In the genomic region with DNA sequence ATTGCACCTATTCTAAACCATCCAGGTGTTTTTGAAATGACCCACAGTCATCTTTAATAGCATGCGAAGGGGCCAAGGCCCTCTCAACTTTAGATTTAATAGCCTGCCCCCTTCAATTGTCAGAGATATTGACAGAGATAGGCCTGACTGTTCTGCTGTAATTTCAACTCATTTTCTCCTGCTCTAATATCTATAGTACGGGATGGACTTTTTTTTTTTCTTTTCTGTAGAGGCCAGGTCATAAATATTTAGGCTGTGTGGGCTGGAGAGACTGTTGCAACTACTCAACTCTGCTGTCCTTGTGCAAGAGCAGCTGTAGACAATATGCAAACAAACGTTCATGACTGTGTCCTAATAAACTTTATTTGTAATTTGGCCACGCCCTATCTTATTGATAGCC, we compare ENCODE assay signal across 12 cellular contexts. TPM values are rescaled to one million over a fixed set of nuclear protein-coding genes. Genes with fewer than 3 reads are reported as not detected.
A peak's percentile ranks its signal among the peaks of the same experiment; 100 is the strongest.
DNase-seq lines count a peak whose midpoint lies in the region; ATAC-seq, FAIRE-seq and TF ChIP-seq lines count a peak whose summit lies in the region.
"Had no signal": no experiment of that assay in that cellular context is flagged by ENCODE, and none has a peak within 500 bp of the region (broad histone marks: within the 10 kb centered on the region; RNA-seq: fewer than 3 reads in every experiment).

No MANE protein-coding gene starts in this region.

- peak overlapping the region; percentile 77 to 92 for H4K8ac ChIP-seq in IMR-90 (ENCODE audit: low read depth in 2 of 2, low read length in 2 of 2)

- H4K20me1 ChIP-seq in IMR-90 (ENCODE audit: insufficient read depth, low read length) (no peaks in the 10 kb centered on the region), HepG2 (ENCODE audit: insufficient read depth, low read length) (no peaks in the 10 kb centered on the region)
- H4K20me1 ChIP-seq: BLaER1 had no signal

- peak overlapping the region; percentile 79 for H3K56ac ChIP-seq in IMR-90 (ENCODE audit: extremely low read depth, insufficient read depth, low read length)

- dilution Hi-C loops in IMR-90 (cut with HindIII; ENCODE audit: low sequenced_read_pairs, unreplicated experiment): no loop called here

- H3K36me3 ChIP-seq in A673 (ENCODE audit: insufficient read depth, low read length, poor library complexity, severe bottlenecking): no peaks in the 10 kb centered on the region
- H3K36me3 ChIP-seq in IMR-90 (ENCODE audit: control insufficient read depth, insufficient read depth, low read length): no peaks in the 10 kb centered on the region
- no peaks in the 10 kb centered on the region for H3K36me3 ChIP-seq in HepG2 (replicated peaks in 1 of 2; ENCODE audit: control insufficient read depth in 1 of 2, insufficient read depth in 2 of 2, low read length in 2 of 2)
- H3K36me3 ChIP-seq: BLaER1, MG63 had no signal

- DNase-seq in A673 (ENCODE audit: low spot score) (peak; percentile 44), IMR-90 (peak; percentile 85), astrocyte of the hippocampus (ENCODE audit: low read depth, low spot score) (peak; percentile 32), HepG2 (ENCODE audit: low spot score) (peak; percentile 63), posterior cingulate gyrus (no peak), middle frontal gyrus (ENCODE audit: extremely low spot score, low spot score) (no peak)
- DNase-seq in activated T-cell treated with anti-CD3 and anti-CD28 coated beads, Interleukin-2, amount 50 U/mL, for 48 hours: no peak
- no peak for DNase-seq in stimulated activated CD4-positive, alpha-beta T cell treated with anti-CD3 and anti-CD28 coated beads, Interleukin-2, amount 100 ng/mL, for 48 hours

- no CpG with 5 or more reads among the region's 4 CpGs for WGBS in IMR-90 (ENCODE audit: extremely low coverage in 2 of 2, insufficient read length in 1 of 2), 2 experiments
- 40% methylated on average over 4 of the region's 4 CpGs for WGBS in HepG2 (ENCODE audit: low lambda C conversion rate)

- TF ChIP-seq RAD21 in IMR-90 (IDR thresholded peaks at IDR 0.05; ENCODE audit: low read length): 0 out of 2 replicates have a peak, but pooled peaks have one; percentile 5
- no peak for TF ChIP-seq RAD21 in HepG2 (CRISPR knock-in tag; IDR thresholded peaks at IDR 0.05)

- intact Hi-C loops in A673 (cut with micrococcal nuclease; ENCODE audit: unreplicated experiment) (loop anchor here (2.0 to 5.0 kb wide), 6 partner anchors 52 to 753 kb away; no protein-coding TSS in a partner anchor), IMR-90 (cut with micrococcal nuclease) (loop anchor here (1.0 to 2.0 kb wide), 10 partner anchors 53 to 757 kb away; a partner anchor contains a TSS), HepG2 (cut with micrococcal nuclease; ENCODE audit: unreplicated experiment) (loop anchor here (1.0 to 10.0 kb wide), 9 partner anchors 47 to 753 kb away; a partner anchor contains a TSS), posterior cingulate gyrus (cut with DNase I) (loop anchor here (1.0 to 2.0 kb wide), 4 partner anchors 413 to 757 kb away; no protein-coding TSS in a partner anchor)

- H3K4ac ChIP-seq in IMR-90 (ENCODE audit: low read depth, low read length): peak overlapping the region; percentile 93; the same call in 1 of the 2 replicates

- peak overlapping the region; percentile 16; the same call in 1 of the 2 replicates for H3K4me2 ChIP-seq in IMR-90 (ENCODE audit: low read depth, low read length)
- H3K4me2 ChIP-seq in HepG2 (ENCODE audit: low read depth, low read length): no peak overlapping the region
- H3K4me2 ChIP-seq: BLaER1 had no signal

- peak overlapping the region; percentile 93 for H4K91ac ChIP-seq in IMR-90 (ENCODE audit: insufficient read depth, low read depth, low read length)

- H3K79me2 ChIP-seq in HepG2 (ENCODE audit: insufficient read depth, low read length): no peaks in the 10 kb centered on the region

- H3K9me1 ChIP-seq in IMR-90 (ENCODE audit: insufficient read depth, low read length): 0 out of 2 replicates have a peak, but pooled peaks cover 5% of the 10 kb centered on the region

- H4K5ac ChIP-seq in IMR-90 (ENCODE audit: low read depth, low read length): no peak overlapping the region; the same call in 1 of the 2 replicates

- TF ChIP-seq CTCF in A673 (conservative IDR thresholded peaks at IDR 0.05; ENCODE audit: low read depth, low read length) (no peak), IMR-90 (conservative IDR thresholded peaks at IDR 0.05; ENCODE audit: low read depth, low read length) (no peak), HepG2 (CRISPR knock-in tag; IDR thresholded peaks at IDR 0.05) (no peak)

- peak overlapping the region; percentile 99 for H2BK5ac ChIP-seq in IMR-90 (ENCODE audit: low read depth, low read length, poor library complexity, severe bottlenecking)

- peaks cover 32% of the 10 kb centered on the region for H3K4me1 ChIP-seq in A673 (ENCODE audit: insufficient read depth, low read length, poor library complexity, severe bottlenecking)
- H3K4me1 ChIP-seq in IMR-90 (ENCODE audit: control insufficient read depth, insufficient read depth, low read length): peaks cover 10% of the 10 kb centered on the region
- peaks cover 33% of the 10 kb centered on the region for H3K4me1 ChIP-seq in HepG2 (ENCODE audit: insufficient read depth, low read length)
- H3K4me1 ChIP-seq: BLaER1 had no signal

- peak overlapping the region; percentile 79 for H2BK20ac ChIP-seq in IMR-90 (ENCODE audit: low read depth, low read length)

- H3K4me3 ChIP-seq in A673 (ENCODE audit: low read depth, low read length, poor library complexity, severe bottlenecking): no peak overlapping the region
- no peak overlapping the region for H3K4me3 ChIP-seq in IMR-90 (ENCODE audit: insufficient read depth, low read depth, low read length)
- H3K4me3 ChIP-seq in HepG2 (replicated peaks in 1 of 3; ENCODE audit: insufficient read depth in 1 of 3, low read depth in 2 of 3, low read length in 3 of 3): no peak overlapping the region
- H3K4me3 ChIP-seq: BLaER1, MG63 had no signal

- H2BK15ac ChIP-seq in IMR-90 (ENCODE audit: low read depth, low read length): peak overlapping the region; percentile 61; the same call in 2 of the 3 replicates

- H3K27me3 ChIP-seq in A673 (replicated peaks; ENCODE audit: insufficient read depth, low read depth, low read length, poor library complexity) (no peaks in the 10 kb centered on the region), IMR-90 (ENCODE audit: control insufficient read depth, insufficient read depth, low read length) (no peaks in the 10 kb centered on the region), HepG2 (ENCODE audit: control insufficient read depth in 1 of 2, insufficient read depth in 2 of 2, low read length in 2 of 2) (no peaks in the 10 kb centered on the region)
- H3K27me3 ChIP-seq: BLaER1, MG63 had no signal

- H3K14ac ChIP-seq in IMR-90 (replicated peaks; ENCODE audit: low read depth, low read length): peak overlapping the region; percentile 58; the same call in 1 of the 2 replicates

- no peaks in the 10 kb centered on the region for H3K79me1 ChIP-seq in IMR-90 (ENCODE audit: low read depth in 1 of 2, low read length in 2 of 2)

- FAIRE-seq in HepG2 (lab: Jason Lieb, UNC): peak; percentile 4

- CTCF ChIA-PET in A673 (lab: Charles Lee): interaction anchor here (0.7 kb wide), 1 partner anchor 739 kb away, joined by 5 read pairs; no protein-coding TSS in a partner anchor
- CTCF ChIA-PET in IMR-90 (lab: Yijun Ruan, JAX): interaction anchor here (1.0 to 2.9 kb wide), 7 partner anchors 53 to 640 kb away, joined by 3 to 8 read pairs (median 3); no protein-coding TSS in a partner anchor
- CTCF ChIA-PET in HepG2 (lab: Yijun Ruan, JAX; ENCODE audit: low intra/inter-chr PET ratio, low total read pairs): interaction anchor here (0.8 to 3.3 kb wide), 11 partner anchors 47 to 758 kb away, joined by 3 to 32 read pairs (median 6); no protein-coding TSS in a partner anchor

- POLR2A ChIA-PET in A673 (lab: Charles Lee; ENCODE audit: low non-redundant PET) (interaction anchor here (0.6 kb wide), 1 partner anchor 578 kb away, joined by 4 read pairs; no protein-coding TSS in a partner anchor), IMR-90 (lab: Charles Lee; ENCODE audit: unreplicated experiment) (interaction anchor here (2.3 kb wide), 1 partner anchor 151 kb away, joined by 12 read pairs; a partner anchor contains a TSS), HepG2 (lab: Yijun Ruan, JAX) (interaction anchor here (1.6 kb wide), 1 partner anchor 149 kb away, joined by 3 read pairs; no protein-coding TSS in a partner anchor)

- ATAC-seq in IMR-90 (ENCODE audit: low read depth): peak; percentile 69
- peak; percentile 57 for ATAC-seq in HepG2

- peak overlapping the region; percentile 61 for H2AK9ac ChIP-seq in IMR-90 (replicated peaks; ENCODE audit: low read depth, low read length, poor library complexity)

- TF ChIP-seq EP300 in HepG2 (IDR thresholded peaks at IDR 0.05; ENCODE audit: low read depth in 2 of 2, low read length in 2 of 2) (0 out of 4 replicates have a peak, but pooled peaks of 1 of the 2 experiments have one; percentile 23), HepG2 (CRISPR knock-in tag; IDR thresholded peaks at IDR 0.05; ENCODE audit: borderline replicate concordance) (no peak)

- H2BK120ac ChIP-seq in IMR-90 (ENCODE audit: low read depth, low read length): peak overlapping the region; percentile 91

- in situ Hi-C loops in IMR-90 (cut with MboI; ENCODE audit: low sequenced_read_pairs) (loop anchor here (5.0 to 10.0 kb wide), 4 partner anchors 105 to 753 kb away; no protein-coding TSS in a partner anchor), HepG2 (cut with HindIII; ENCODE audit: extremely low pct_ligation_motif_present, low pct_unique_long_range_greater_than_20kb) (loop anchor here (5.0 kb wide), 2 partner anchors 93 to 413 kb away; no protein-coding TSS in a partner anchor)

- peak overlapping the region; percentile 44; the same call in 1 of the 2 replicates for H3K23ac ChIP-seq in IMR-90 (ENCODE audit: low read depth, low read length)

- no peaks in the 10 kb centered on the region for H3K9me3 ChIP-seq in A673 (ENCODE audit: low read depth, low read length, poor library complexity, severe bottlenecking)
- H3K9me3 ChIP-seq in IMR-90 (ENCODE audit: control insufficient read depth, insufficient read depth, low read length): no peaks in the 10 kb centered on the region
- no peaks in the 10 kb centered on the region for H3K9me3 ChIP-seq in HepG2 (ENCODE audit: low read length)
- H3K9me3 ChIP-seq: BLaER1, MG63 had no signal

- H2AK5ac ChIP-seq in IMR-90 (ENCODE audit: low read depth, low read length): peak overlapping the region; percentile 39; the same call in 1 of the 2 replicates

- peak overlapping the region; percentile 87 for H3K27ac ChIP-seq in A673 (ENCODE audit: low read depth, low read length, poor library complexity, severe bottlenecking)
- peak overlapping the region; percentile 15; the same call in 1 of the 2 replicates for H3K27ac ChIP-seq in IMR-90 (ENCODE audit: insufficient read depth, low read length)
- no peak overlapping the region for H3K27ac ChIP-seq in HepG2 (ENCODE audit: extremely low read length, insufficient read depth, low read length)
- H3K27ac ChIP-seq: BLaER1 had no signal

- H3K9ac ChIP-seq in IMR-90 (ENCODE audit: low read depth, low read length) (peak overlapping the region; percentile 18; the same call in 1 of the 2 replicates), HepG2 (ENCODE audit: insufficient read depth, low read depth, low read length) (no peak overlapping the region)
- H3K9ac ChIP-seq: BLaER1 had no signal

- BruUV-seq in A673 (replicated peaks; lab: Mats Ljungman, UMichigan) (TSS peak; percentile 27), IMR-90 (replicated peaks; lab: Mats Ljungman, UMichigan) (no TSS peak), HepG2 (replicated peaks; lab: Mats Ljungman, UMichigan) (no TSS peak)

- H2AFZ ChIP-seq in IMR-90 (replicated peaks; ENCODE audit: low read length, poor library complexity) (no peak overlapping the region), HepG2 (ENCODE audit: low read length) (no peak overlapping the region)

- TF ChIP-seq POLR2A in IMR-90 (IDR thresholded peaks at IDR 0.05; ENCODE audit: low read depth, low read length) (no peak), HepG2 (IDR thresholded peaks at IDR 0.05; ENCODE audit: insufficient read depth in 1 of 2, low read depth in 2 of 2, low read length in 2 of 2) (no peak)

- peak overlapping the region; percentile 99; the same call in 1 of the 2 replicates for H3K18ac ChIP-seq in IMR-90 (ENCODE audit: low read depth, low read length)

RNA-seq across cellular contexts. Expression of a gene that starts 24.7 kb away (rescaled TPM):
- total RNA-seq in A673 (2021): not detected in 2 replicates
- not detected in 2 replicates for total RNA-seq in IMR-90 (2012; rRNA removed)
- polyA plus RNA-seq in IMR-90 (2012; rRNA removed): not detected in 2 replicates
- polyA plus RNA-seq in IMR-90 (2012; cell fraction: cytosol; rRNA removed): not detected in 2 replicates
- polyA plus RNA-seq in IMR-90 (2012; cell fraction: nucleus; rRNA removed; ENCODE audit: low replicate concordance): not detected in 2 replicates
- total RNA-seq in HepG2 (2016; rRNA removed; fragmentation: Illumina TruSeq; extraction: Trizol): 0.13 and 0.14 TPM in 2 replicates
- total RNA-seq in HepG2 (2016; cell fraction: cytosol; rRNA removed; fragmentation: Illumina TruSeq; extraction: Trizol; ENCODE audit: low read depth): not detected in 2 replicates
- 0.31 and 0.32 TPM in 2 replicates for total RNA-seq in HepG2 (2016; cell fraction: insoluble cytoplasmic fraction; rRNA removed; fragmentation: Illumina TruSeq; extraction: Trizol)
- 0.12 TPM in 1 of 2 replicates, not detected in the other for total RNA-seq in HepG2 (2016; cell fraction: membrane; rRNA removed; fragmentation: Illumina TruSeq; extraction: Trizol)
- total RNA-seq in HepG2 (2016; cell fraction: nucleus; rRNA removed; fragmentation: Illumina TruSeq; extraction: Trizol): not detected in 2 replicates
- polyA plus RNA-seq in HepG2 (2011; rRNA removed): 0.20 and 1.0 TPM in 2 replicates
- polyA plus RNA-seq in HepG2 (2011; cell fraction: cytosol; rRNA removed): 0.17 and 0.65 TPM in 2 replicates
- 0.26 and 0.40 TPM in 2 replicates for polyA plus RNA-seq in HepG2 (2011; cell fraction: nucleus; rRNA removed)
- polyA plus RNA-seq in HepG2 (2012): 0.47 and 0.69 TPM in 2 replicates
- polyA plus RNA-seq in HepG2 (2016; cell fraction: cytosol; fragmentation: Illumina TruSeq; extraction: Trizol; ENCODE audit: low read depth): 0.06 and 0.15 TPM in 2 replicates
- polyA plus RNA-seq in HepG2 (2016; cell fraction: insoluble cytoplasmic fraction; fragmentation: Illumina TruSeq; extraction: Trizol; ENCODE audit: low read depth): 0.31 and 0.36 TPM in 2 replicates
- 0.12 TPM in 1 of 2 replicates, not detected in the other for polyA plus RNA-seq in HepG2 (2016; cell fraction: membrane; fragmentation: Illumina TruSeq; extraction: Trizol; ENCODE audit: low read depth)
- polyA plus RNA-seq in HepG2 (2016; cell fraction: nucleus; fragmentation: Illumina TruSeq; extraction: Trizol; ENCODE audit: insufficient read depth, low read depth): 0.27 TPM in 1 of 2 replicates, not detected in the other
- polyA minus RNA-seq in HepG2 (2011; rRNA and poly(A)+ RNA removed; ENCODE audit: low replicate concordance): 0.19 TPM in 1 of 2 replicates, not detected in the other
- polyA minus RNA-seq in HepG2 (2011; cell fraction: cytosol; rRNA and poly(A)+ RNA removed): 0.89 TPM in 1 of 2 replicates, not detected in the other
- polyA minus RNA-seq in HepG2 (2011; cell fraction: nucleus; rRNA and poly(A)+ RNA removed): 0.26 and 0.87 TPM in 2 replicates
- total RNA-seq: activated naive CD4-positive, alpha-beta T cell treated with anti-CD3 and anti-CD28 coated beads, Interleukin-2, amount 50 U/mL, for 72 hours; endothelial cell of umbilical vein had no signal
- polyA plus RNA-seq: endothelial cell of umbilical vein had no signal

RNA-seq across cellular contexts. Expression of a gene that starts 27.7 kb away (rescaled TPM):
- total RNA-seq in A673 (2021) (not detected in 2 replicates), IMR-90 (2012; rRNA removed) (0.28 and 0.36 TPM in 2 replicates), HepG2 (2016; rRNA removed; fragmentation: Illumina TruSeq; extraction: Trizol) (24.7 and 32.9 TPM in 2 replicates)
- polyA plus RNA-seq in IMR-90 (2012; rRNA removed) (0.32 and 0.39 TPM in 2 replicates), HepG2 (2011; rRNA removed) (48.4 and 51.1 TPM in 2 replicates)
- 0.11 and 0.41 TPM in 2 replicates for polyA plus RNA-seq in IMR-90 (2012; cell fraction: cytosol; rRNA removed)
- polyA plus RNA-seq in IMR-90 (2012; cell fraction: nucleus; rRNA removed; ENCODE audit: low replicate concordance): 0.09 and 0.17 TPM in 2 replicates
- 14.1 and 15.3 TPM in 2 replicates for total RNA-seq in HepG2 (2016; cell fraction: cytosol; rRNA removed; fragmentation: Illumina TruSeq; extraction: Trizol; ENCODE audit: low read depth)
- total RNA-seq in HepG2 (2016; cell fraction: insoluble cytoplasmic fraction; rRNA removed; fragmentation: Illumina TruSeq; extraction: Trizol): 23.3 and 28.9 TPM in 2 replicates
- 18.4 and 19.9 TPM in 2 replicates for total RNA-seq in HepG2 (2016; cell fraction: membrane; rRNA removed; fragmentation: Illumina TruSeq; extraction: Trizol)
- 14.3 and 15.5 TPM in 2 replicates for total RNA-seq in HepG2 (2016; cell fraction: nucleus; rRNA removed; fragmentation: Illumina TruSeq; extraction: Trizol)
- polyA plus RNA-seq in HepG2 (2011; cell fraction: cytosol; rRNA removed): 50.5 and 56.8 TPM in 2 replicates
- 21.1 and 23.4 TPM in 2 replicates for polyA plus RNA-seq in HepG2 (2011; cell fraction: nucleus; rRNA removed)
- polyA plus RNA-seq in HepG2 (2012): 8.4 and 9.9 TPM in 2 replicates
- 11.1 and 15.1 TPM in 2 replicates for polyA plus RNA-seq in HepG2 (2016; cell fraction: cytosol; fragmentation: Illumina TruSeq; extraction: Trizol; ENCODE audit: low read depth)
- 32.4 and 32.9 TPM in 2 replicates for polyA plus RNA-seq in HepG2 (2016; cell fraction: insoluble cytoplasmic fraction; fragmentation: Illumina TruSeq; extraction: Trizol; ENCODE audit: low read depth)
- 15.7 and 15.9 TPM in 2 replicates for polyA plus RNA-seq in HepG2 (2016; cell fraction: membrane; fragmentation: Illumina TruSeq; extraction: Trizol; ENCODE audit: low read depth)
- 15.6 and 16.4 TPM in 2 replicates for polyA plus RNA-seq in HepG2 (2016; cell fraction: nucleus; fragmentation: Illumina TruSeq; extraction: Trizol; ENCODE audit: insufficient read depth, low read depth)
- polyA minus RNA-seq in HepG2 (2011; rRNA and poly(A)+ RNA removed; ENCODE audit: low replicate concordance): 31.9 TPM in 1 of 2 replicates, not detected in the other
- 30.6 and 34.0 TPM in 2 replicates for polyA minus RNA-seq in HepG2 (2011; cell fraction: cytosol; rRNA and poly(A)+ RNA removed)
- polyA minus RNA-seq in HepG2 (2011; cell fraction: nucleus; rRNA and poly(A)+ RNA removed): 45.1 and 60.5 TPM in 2 replicates
- total RNA-seq: activated naive CD4-positive, alpha-beta T cell treated with anti-CD3 and anti-CD28 coated beads, Interleukin-2, amount 50 U/mL, for 72 hours; endothelial cell of umbilical vein had no signal
- polyA plus RNA-seq: endothelial cell of umbilical vein had no signal

RNA-seq across cellular contexts. Expression of a gene that starts 42.7 kb away (rescaled TPM):
- not detected in 2 replicates for total RNA-seq in A673 (2021)
- total RNA-seq in IMR-90 (2012; rRNA removed): not detected in 2 replicates
- polyA plus RNA-seq in IMR-90 (2012; rRNA removed): not detected in 2 replicates
- 0.02 and 0.54 TPM in 2 replicates for polyA plus RNA-seq in IMR-90 (2012; cell fraction: cytosol; rRNA removed)
- not detected in 2 replicates for polyA plus RNA-seq in IMR-90 (2012; cell fraction: nucleus; rRNA removed; ENCODE audit: low replicate concordance)
- total RNA-seq in HepG2 (2016; rRNA removed; fragmentation: Illumina TruSeq; extraction: Trizol): 0.07 TPM in 1 of 2 replicates, not detected in the other
- not detected in 2 replicates for total RNA-seq in HepG2 (2016; cell fraction: cytosol; rRNA removed; fragmentation: Illumina TruSeq; extraction: Trizol; ENCODE audit: low read depth)
- total RNA-seq in HepG2 (2016; cell fraction: insoluble cytoplasmic fraction; rRNA removed; fragmentation: Illumina TruSeq; extraction: Trizol): not detected in 2 replicates
- not detected in 2 replicates for total RNA-seq in HepG2 (2016; cell fraction: membrane; rRNA removed; fragmentation: Illumina TruSeq; extraction: Trizol)
- not detected in 2 replicates for total RNA-seq in HepG2 (2016; cell fraction: nucleus; rRNA removed; fragmentation: Illumina TruSeq; extraction: Trizol)
- 0.09 and 0.31 TPM in 2 replicates for polyA plus RNA-seq in HepG2 (2011; rRNA removed)
- 0.27 and 0.54 TPM in 2 replicates for polyA plus RNA-seq in HepG2 (2011; cell fraction: cytosol; rRNA removed)
- not detected in 2 replicates for polyA plus RNA-seq in HepG2 (2011; cell fraction: nucleus; rRNA removed)
- polyA plus RNA-seq in HepG2 (2012): 0.07 and 0.20 TPM in 2 replicates
- polyA plus RNA-seq in HepG2 (2016; cell fraction: cytosol; fragmentation: Illumina TruSeq; extraction: Trizol; ENCODE audit: low read depth): not detected in 2 replicates
- polyA plus RNA-seq in HepG2 (2016; cell fraction: insoluble cytoplasmic fraction; fragmentation: Illumina TruSeq; extraction: Trizol; ENCODE audit: low read depth): 0.23 TPM in 1 of 2 replicates, not detected in the other
- polyA plus RNA-seq in HepG2 (2016; cell fraction: membrane; fragmentation: Illumina TruSeq; extraction: Trizol; ENCODE audit: low read depth): not detected in 2 replicates
- polyA plus RNA-seq in HepG2 (2016; cell fraction: nucleus; fragmentation: Illumina TruSeq; extraction: Trizol; ENCODE audit: insufficient read depth, low read depth): not detected in 2 replicates
- polyA minus RNA-seq in HepG2 (2011; rRNA and poly(A)+ RNA removed; ENCODE audit: low replicate concordance): not detected in 2 replicates
- polyA minus RNA-seq in HepG2 (2011; cell fraction: cytosol; rRNA and poly(A)+ RNA removed): not detected in 2 replicates
- polyA minus RNA-seq in HepG2 (2011; cell fraction: nucleus; rRNA and poly(A)+ RNA removed): not detected in 2 replicates
- total RNA-seq: activated naive CD4-positive, alpha-beta T cell treated with anti-CD3 and anti-CD28 coated beads, Interleukin-2, amount 50 U/mL, for 72 hours; endothelial cell of umbilical vein had no signal
- polyA plus RNA-seq: endothelial cell of umbilical vein had no signal

RNA-seq across cellular contexts. Expression of a gene that starts 57.0 kb away (rescaled TPM):
- total RNA-seq in A673 (2021) (not detected in 2 replicates), IMR-90 (2012; rRNA removed) (not detected in 2 replicates), HepG2 (2016; rRNA removed; fragmentation: Illumina TruSeq; extraction: Trizol) (0.07 TPM in 1 of 2 replicates, not detected in the other)
- polyA plus RNA-seq in IMR-90 (2012; rRNA removed) (0.15 TPM in 1 of 2 replicates, not detected in the other), HepG2 (2011; rRNA removed) (1.2 and 1.6 TPM in 2 replicates)
- polyA plus RNA-seq in IMR-90 (2012; cell fraction: cytosol; rRNA removed): 0.08 and 0.16 TPM in 2 replicates
- 0.09 TPM in 1 of 2 replicates, not detected in the other for polyA plus RNA-seq in IMR-90 (2012; cell fraction: nucleus; rRNA removed; ENCODE audit: low replicate concordance)
- not detected in 2 replicates for total RNA-seq in HepG2 (2016; cell fraction: cytosol; rRNA removed; fragmentation: Illumina TruSeq; extraction: Trizol; ENCODE audit: low read depth)
- not detected in 2 replicates for total RNA-seq in HepG2 (2016; cell fraction: insoluble cytoplasmic fraction; rRNA removed; fragmentation: Illumina TruSeq; extraction: Trizol)
- total RNA-seq in HepG2 (2016; cell fraction: membrane; rRNA removed; fragmentation: Illumina TruSeq; extraction: Trizol): not detected in 2 replicates
- total RNA-seq in HepG2 (2016; cell fraction: nucleus; rRNA removed; fragmentation: Illumina TruSeq; extraction: Trizol): 0.22 TPM in 1 of 2 replicates, not detected in the other
- 0.78 and 0.97 TPM in 2 replicates for polyA plus RNA-seq in HepG2 (2011; cell fraction: cytosol; rRNA removed)
- polyA plus RNA-seq in HepG2 (2011; cell fraction: nucleus; rRNA removed): 1.9 and 3.2 TPM in 2 replicates
- polyA plus RNA-seq in HepG2 (2012): 0.28 and 1.8 TPM in 2 replicates
- not detected in 2 replicates for polyA plus RNA-seq in HepG2 (2016; cell fraction: cytosol; fragmentation: Illumina TruSeq; extraction: Trizol; ENCODE audit: low read depth)
- polyA plus RNA-seq in HepG2 (2016; cell fraction: insoluble cytoplasmic fraction; fragmentation: Illumina TruSeq; extraction: Trizol; ENCODE audit: low read depth): not detected in 2 replicates
- not detected in 2 replicates for polyA plus RNA-seq in HepG2 (2016; cell fraction: membrane; fragmentation: Illumina TruSeq; extraction: Trizol; ENCODE audit: low read depth)
- polyA plus RNA-seq in HepG2 (2016; cell fraction: nucleus; fragmentation: Illumina TruSeq; extraction: Trizol; ENCODE audit: insufficient read depth, low read depth): not detected in 2 replicates
- 0.46 TPM in 1 of 2 replicates, not detected in the other for polyA minus RNA-seq in HepG2 (2011; rRNA and poly(A)+ RNA removed; ENCODE audit: low replicate concordance)
- 0.59 and 0.62 TPM in 2 replicates for polyA minus RNA-seq in HepG2 (2011; cell fraction: cytosol; rRNA and poly(A)+ RNA removed)
- polyA minus RNA-seq in HepG2 (2011; cell fraction: nucleus; rRNA and poly(A)+ RNA removed): 0.52 and 1.4 TPM in 2 replicates
- total RNA-seq: activated naive CD4-positive, alpha-beta T cell treated with anti-CD3 and anti-CD28 coated beads, Interleukin-2, amount 50 U/mL, for 72 hours; endothelial cell of umbilical vein had no signal
- polyA plus RNA-seq: endothelial cell of umbilical vein had no signal

Comparison
In these comparisons a context has a peak if more than half of its experiments do, and no peak if none do; other contexts are left out.
1. DNase-seq: peak in A673 (single experiment), IMR-90 (single experiment), astrocyte of the hippocampus (single experiment) and HepG2 (single experiment); none in activated T-cell treated with anti-CD3 and anti-CD28 coated beads, Interleukin-2, amount 50 U/mL, for 48 hours (0 of 2), stimulated activated CD4-positive, alpha-beta T cell treated with anti-CD3 and anti-CD28 coated beads, Interleukin-2, amount 100 ng/mL, for 48 hours (0 of 2), posterior cingulate gyrus (0 of 10) and middle frontal gyrus (single experiment).
2. RNA of a gene that starts 27.7 kb away (total RNA-seq): 14.1 to 32.9 TPM in HepG2; 0.28 to 0.36 TPM in IMR-90 and not detected in A673; every median in the first group is over 10 times any median in the second.